6 cellular contexts compared by ENCODE assay signal in the genomic region with DNA sequence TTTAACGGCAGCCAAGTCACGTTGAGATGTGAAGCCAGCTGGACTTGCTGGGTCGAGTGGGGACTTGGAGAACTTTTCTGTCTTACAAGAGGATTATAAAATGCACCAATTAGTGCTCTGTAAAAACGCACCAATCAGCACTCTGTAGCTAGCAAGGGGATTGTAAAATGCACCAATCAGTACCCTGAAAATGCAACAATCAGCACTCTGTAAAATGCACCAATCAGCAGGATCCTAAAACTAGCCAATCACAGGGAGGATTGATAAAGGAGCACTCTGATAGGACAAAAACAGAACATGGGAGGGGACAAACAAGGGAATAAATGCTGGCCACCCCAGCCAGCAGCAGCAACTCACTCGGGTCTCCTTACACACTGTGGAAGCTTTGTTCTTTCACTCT.
"Had no signal": no experiment of that assay in that cellular context is flagged by ENCODE, and none has a peak within 500 bp of the region (broad histone marks: within the 10 kb centered on the region; RNA-seq: fewer than 3 reads in every experiment).

No MANE protein-coding gene starts in this region.

- FAIRE-seq: HTR-8/SVneo, K562 had no signal

- H3K27me3 Mint-ChIP-seq: IgD-negative memory B cell had no signal

- H3K36me3 Mint-ChIP-seq: IgD-negative memory B cell had no signal

- H3K4me3 ChIP-seq: K562 had no signal

- H3K27ac Mint-ChIP-seq: IgD-negative memory B cell had no signal

- DNase-seq: KBM-7, KG1 had no signal

- H3K4me1 Mint-ChIP-seq: IgD-negative memory B cell had no signal

- H3K27ac ChIP-seq: HL-60 had no signal

- ATAC-seq: K562 had no signal

- H3K4me3 Mint-ChIP-seq: IgD-negative memory B cell had no signal
